14 cellular contexts compared by ENCODE assay signal in the genomic region with DNA sequence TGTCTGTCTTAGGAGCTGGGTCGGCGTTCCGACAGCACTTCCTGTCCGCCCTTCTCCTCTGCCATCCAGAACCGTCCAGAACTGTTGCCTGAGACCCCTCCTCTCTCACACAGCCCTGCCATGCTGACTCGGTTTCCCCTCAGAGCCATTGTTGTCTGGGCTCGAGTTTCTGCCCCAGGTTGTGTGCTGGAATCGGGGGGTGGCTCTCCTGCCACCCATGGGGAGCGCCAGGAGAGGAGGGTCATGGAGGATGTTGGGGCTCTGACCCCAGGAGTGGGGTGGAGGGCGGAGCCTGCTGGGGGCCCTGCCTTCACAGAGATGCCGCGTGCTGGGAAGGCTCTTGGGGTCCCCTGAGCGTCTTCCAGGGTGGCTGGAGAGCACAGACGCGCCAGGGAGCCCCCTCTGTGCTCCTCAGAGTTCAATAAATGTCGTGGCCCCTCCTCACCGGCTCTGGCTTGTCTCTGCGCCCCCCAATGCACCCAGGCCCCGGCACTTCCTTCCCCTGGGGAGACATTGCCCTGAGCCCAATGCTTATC. TPM values are rescaled to one million over a fixed set of nuclear protein-coding genes. Genes with fewer than 3 reads are reported as not detected.
DNase-seq lines count a peak whose midpoint lies in the region; ATAC-seq and TF ChIP-seq lines count a peak whose summit lies in the region.
"Had no signal": no experiment of that assay in that cellular context is flagged by ENCODE, and none has a peak within 500 bp of the region (broad histone marks: within the 10 kb centered on the region; RNA-seq: fewer than 3 reads in every experiment).

No MANE protein-coding gene starts in this region.

- no peaks in the 10 kb centered on the region for H3K79me2 ChIP-seq in smooth muscle cell (ENCODE audit: low read depth)

- H4K20me1 ChIP-seq in BLaER1 (peaks cover 15% of the 10 kb centered on the region; the same call in 1 of the 2 replicates), smooth muscle cell (ENCODE audit: low read depth) (no peaks in the 10 kb centered on the region)

- H3K9me3 ChIP-seq in BLaER1, result no peaks in the 10 kb centered on the region
- no peaks in the 10 kb centered on the region for H3K9me3 ChIP-seq in ascending aorta
- H3K9me3 ChIP-seq in smooth muscle cell (replicated peaks; ENCODE audit: low read depth), result no peaks in the 10 kb centered on the region
- H3K9me3 ChIP-seq: BE2C had no signal

- peak overlapping the region; percentile 12 for H3K27ac Mint-ChIP-seq in nephron progenitor cell
- no peak overlapping the region for H3K27ac Mint-ChIP-seq in natural killer cell treated with Interleukin-12 subunit alpha and Interleukin-12 subunit beta and Interleukin-15 and Interleukin-18, amount 100 ng/mL, for 72 hours

- 90% methylated on average over 12 of the region's 19 CpGs for WGBS in smooth muscle cell (ENCODE audit: low lambda C conversion rate)

- ATAC-seq in natural killer cell treated with Interleukin-12 subunit alpha and Interleukin-12 subunit beta and Interleukin-15 and Interleukin-18, amount 100 ng/mL, for 72 hours, result no peak
- ATAC-seq: K562 had no signal

- H3K4me2 ChIP-seq in BLaER1 (peak overlapping the region; percentile 89), smooth muscle cell (no peak overlapping the region)

- H3K4me1 ChIP-seq in BLaER1 (peaks cover 64% of the 10 kb centered on the region), ascending aorta (no peaks in the 10 kb centered on the region), smooth muscle cell (ENCODE audit: low read depth) (no peaks in the 10 kb centered on the region)
- H3K4me1 ChIP-seq: BE2C had no signal

- H3K27me3 ChIP-seq in BLaER1 (no peaks in the 10 kb centered on the region), H7 (ENCODE audit: control insufficient read depth, insufficient read depth, low read length) (no peaks in the 10 kb centered on the region), ascending aorta (no peaks in the 10 kb centered on the region), smooth muscle cell (ENCODE audit: low read depth) (no peaks in the 10 kb centered on the region)
- H3K27me3 ChIP-seq: BE2C had no signal

- H2AFZ ChIP-seq in smooth muscle cell (ENCODE audit: low read depth), result no peak overlapping the region

- intact Hi-C loops in ascending aorta (cut with DNase I), result no loop called here

- H3K36me3 ChIP-seq in BLaER1 (no peaks in the 10 kb centered on the region), H7 (replicated peaks; ENCODE audit: control insufficient read depth, insufficient read depth, low read length) (no peaks in the 10 kb centered on the region), ascending aorta (no peaks in the 10 kb centered on the region), smooth muscle cell (ENCODE audit: low read depth) (no peaks in the 10 kb centered on the region)

- H3K36me3 Mint-ChIP-seq in nephron progenitor cell (ENCODE audit: low read depth), result no peaks in the 10 kb centered on the region
- no peaks in the 10 kb centered on the region for H3K36me3 Mint-ChIP-seq in natural killer cell treated with Interleukin-12 subunit alpha and Interleukin-12 subunit beta and Interleukin-15 and Interleukin-18, amount 100 ng/mL, for 72 hours
- H3K36me3 Mint-ChIP-seq: CD14-positive monocyte; CD4-positive, alpha-beta memory T cell had no signal

- H3K4me3 ChIP-seq in BLaER1, result no peak overlapping the region
- H3K4me3 ChIP-seq in H7 (ENCODE audit: insufficient read depth, low read depth, low read length), result no peak overlapping the region
- no peak overlapping the region for H3K4me3 ChIP-seq in ascending aorta
- H3K4me3 ChIP-seq in smooth muscle cell, result no peak overlapping the region
- H3K4me3 ChIP-seq: K562 had no signal

- H3K9me3 Mint-ChIP-seq in nephron progenitor cell, result no peaks in the 10 kb centered on the region
- H3K9me3 Mint-ChIP-seq in natural killer cell treated with Interleukin-12 subunit alpha and Interleukin-12 subunit beta and Interleukin-15 and Interleukin-18, amount 100 ng/mL, for 72 hours, result no peaks in the 10 kb centered on the region
- H3K9me3 Mint-ChIP-seq: CD4-positive, alpha-beta memory T cell had no signal

- peaks cover 20% of the 10 kb centered on the region for H3K27me3 Mint-ChIP-seq in nephron progenitor cell (ENCODE audit: low read depth, poor library complexity)
- H3K27me3 Mint-ChIP-seq in natural killer cell treated with Interleukin-12 subunit alpha and Interleukin-12 subunit beta and Interleukin-15 and Interleukin-18, amount 100 ng/mL, for 72 hours, result no peaks in the 10 kb centered on the region
- H3K27me3 Mint-ChIP-seq: CD4-positive, alpha-beta memory T cell had no signal

- peak overlapping the region; percentile 64; the same call in 1 of the 2 replicates for H3K27ac ChIP-seq in BLaER1
- no peak overlapping the region for H3K27ac ChIP-seq in ascending aorta
- no peak overlapping the region for H3K27ac ChIP-seq in smooth muscle cell (ENCODE audit: low read depth)

- peaks cover 25% of the 10 kb centered on the region for H3K4me1 Mint-ChIP-seq in nephron progenitor cell
- H3K4me1 Mint-ChIP-seq in natural killer cell treated with Interleukin-12 subunit alpha and Interleukin-12 subunit beta and Interleukin-15 and Interleukin-18, amount 100 ng/mL, for 72 hours (ENCODE audit: low read depth in 2 of 2), result no peaks in the 10 kb centered on the region
- H3K4me1 Mint-ChIP-seq: CD14-positive monocyte; CD4-positive, alpha-beta memory T cell had no signal

- no peaks in the 10 kb centered on the region for H3F3A ChIP-seq in smooth muscle cell (ENCODE audit: low read depth)

- no peak overlapping the region for H3K9ac ChIP-seq in BLaER1
- H3K9ac ChIP-seq in smooth muscle cell (ENCODE audit: low read depth), result no peak overlapping the region

- TF ChIP-seq CTCF in nephron progenitor cell (IDR thresholded peaks at IDR 0.05) (no peak), ascending aorta (IDR thresholded peaks at IDR 0.05) (no peak), smooth muscle cell (IDR thresholded peaks at IDR 0.05; ENCODE audit: borderline replicate concordance, insufficient read depth, poor library complexity, severe bottlenecking) (no peak)

- DNase-seq in H7 (peak; percentile 46), nephron progenitor cell (no peak), ascending aorta (ENCODE audit: low spot score in 2 of 2) (no peak), smooth muscle cell (lab: John Stamatoyannopoulos, UW; ENCODE audit: unreplicated experiment) (no peak)
- DNase-seq in natural killer cell treated with Interleukin-12 subunit alpha and Interleukin-12 subunit beta and Interleukin-15 and Interleukin-18, amount 100 ng/mL, for 72 hours (ENCODE audit: low spot score), result no peak
- DNase-seq: BE2C; CD4-positive, alpha-beta memory T cell; DMS79 treated with DMSO at 0.1 percent for 48 hours; GF-D8; HCEC 1CT; IMR-90 had no signal

- no peak overlapping the region for H3K4me3 Mint-ChIP-seq in nephron progenitor cell
- no peak overlapping the region for H3K4me3 Mint-ChIP-seq in natural killer cell treated with Interleukin-12 subunit alpha and Interleukin-12 subunit beta and Interleukin-15 and Interleukin-18, amount 100 ng/mL, for 72 hours
- H3K4me3 Mint-ChIP-seq: CD14-positive monocyte; CD4-positive, alpha-beta memory T cell had no signal

RNA-seq across cellular contexts. Expression of a gene that starts 39.5 kb away (rescaled TPM):
- total RNA-seq in H7 (2014; rRNA removed; shearing (Covaris generic)), result 243 and 283 TPM in 2 replicates
- 1,564 TPM for total RNA-seq in ascending aorta
- total RNA-seq in natural killer cell treated with Interleukin-12 subunit alpha and Interleukin-12 subunit beta and Interleukin-15 and Interleukin-18, amount 100 ng/mL, for 72 hours, result not detected
- 1,267 and 1,292 TPM in 2 replicates for total RNA-seq in smooth muscle cell
- polyA plus RNA-seq in smooth muscle cell, result 2,075 and 2,827 TPM in 2 replicates

Comparison
In these comparisons a context has a peak if more than half of its experiments do, and no peak if none do; other contexts are left out.
1. RNA of a gene that starts 39.5 kb away (total RNA-seq): 1,564 TPM in ascending aorta (single experiment), 1,267 to 1,292 TPM in smooth muscle cell and 243 to 283 TPM in H7; not detected in natural killer cell treated with Interleukin-12 subunit alpha and Interleukin-12 subunit beta and Interleukin-15 and Interleukin-18, amount 100 ng/mL, for 72 hours; every median in the first group is over 100 times any median in the second.